In genomic region chr2:55839182-55839819, GRCh38 we compare ENCODE assay signal across 1 cellular context.
TF ChIP-seq lines count a peak whose summit lies in the region.

No MANE protein-coding gene starts in this region.

TF ChIP-seq in SK-N-SH, 30 proteins besides CTCF, POLR2A, EP300 and RAD21 (continued from another document):
- TF ChIP-seq, protein P1, sequence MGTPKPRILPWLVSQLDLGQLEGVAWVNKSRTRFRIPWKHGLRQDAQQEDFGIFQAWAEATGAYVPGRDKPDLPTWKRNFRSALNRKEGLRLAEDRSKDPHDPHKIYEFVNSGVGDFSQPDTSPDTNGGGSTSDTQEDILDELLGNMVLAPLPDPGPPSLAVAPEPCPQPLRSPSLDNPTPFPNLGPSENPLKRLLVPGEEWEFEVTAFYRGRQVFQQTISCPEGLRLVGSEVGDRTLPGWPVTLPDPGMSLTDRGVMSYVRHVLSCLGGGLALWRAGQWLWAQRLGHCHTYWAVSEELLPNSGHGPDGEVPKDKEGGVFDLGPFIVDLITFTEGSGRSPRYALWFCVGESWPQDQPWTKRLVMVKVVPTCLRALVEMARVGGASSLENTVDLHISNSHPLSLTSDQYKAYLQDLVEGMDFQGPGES (IDR thresholded peaks at IDR 0.05; ENCODE audit: low read depth, low read length), result no peak
- TF ChIP-seq YY1 (IDR thresholded peaks at IDR 0.05; ENCODE audit: low read depth) (no peak), GATA2 (CRISPR knock-in tag; IDR thresholded peaks at IDR 0.05) (no peak), JUND (IDR thresholded peaks at IDR 0.05) (no peak)
